16 cellular contexts compared by ENCODE assay signal in genomic region chr3:35651456-35651855, GRCh38. TPM values are rescaled to one million over a fixed set of nuclear protein-coding genes. Genes with fewer than 3 reads are reported as not detected.
"Had no signal": no experiment of that assay in that cellular context is flagged by ENCODE, and none has a peak within 500 bp of the region (broad histone marks: within the 10 kb centered on the region; RNA-seq: fewer than 3 reads in every experiment).

No MANE protein-coding gene starts in this region.

- DNase-seq: activated CD4-positive, CD25-positive, alpha-beta regulatory T cell; activated T-cell treated with anti-CD3 and anti-CD28 coated beads, Interleukin-2, amount 50 U/mL, for 1 hour; heart right ventricle; islet precursor cell; left ventricle myocardium inferior; stimulated activated CD4-positive, alpha-beta T cell treated with anti-CD3 and anti-CD28 coated beads, Interleukin-4, amount 100 ng/mL, for 4 hours; stimulated activated naive CD8-positive, alpha-beta T cell treated with anti-CD3 and anti-CD28 coated beads, Interleukin-15, amount 100 ng/mL, for 72 hours; T-helper 2 cell; testis had no signal

- FAIRE-seq: bronchial epithelial cell, TTC549 had no signal

- H3K4me1 Mint-ChIP-seq: activated naive CD4-positive, alpha-beta T cell treated with anti-CD3 and anti-CD28 coated beads, Interleukin-2, amount 50 U/mL, for 24 hours; memory B cell; stimulated activated naive CD8-positive, alpha-beta T cell treated with anti-CD3 and anti-CD28 coated beads, Interleukin-15, amount 100 ng/mL, for 72 hours had no signal

- H3K27ac Mint-ChIP-seq: activated naive CD4-positive, alpha-beta T cell treated with anti-CD3 and anti-CD28 coated beads, Interleukin-2, amount 50 U/mL, for 24 hours; memory B cell; stimulated activated naive CD8-positive, alpha-beta T cell treated with anti-CD3 and anti-CD28 coated beads, Interleukin-15, amount 100 ng/mL, for 72 hours had no signal

- H3K27ac ChIP-seq: esophagus muscularis mucosa, foreskin keratinocyte, heart right ventricle, left ventricle myocardium inferior, testis had no signal

- H3K27me3 ChIP-seq: esophagus muscularis mucosa, foreskin keratinocyte, heart right ventricle, testis had no signal

- H3K4me3 ChIP-seq: esophagus muscularis mucosa, heart right ventricle, left ventricle myocardium inferior, testis had no signal

- H3K9me3 Mint-ChIP-seq: activated naive CD4-positive, alpha-beta T cell treated with anti-CD3 and anti-CD28 coated beads, Interleukin-2, amount 50 U/mL, for 24 hours; memory B cell; stimulated activated naive CD8-positive, alpha-beta T cell treated with anti-CD3 and anti-CD28 coated beads, Interleukin-15, amount 100 ng/mL, for 72 hours had no signal

- H3K27me3 Mint-ChIP-seq: memory B cell; stimulated activated naive CD8-positive, alpha-beta T cell treated with anti-CD3 and anti-CD28 coated beads, Interleukin-15, amount 100 ng/mL, for 72 hours had no signal

- H3K9me3 ChIP-seq: esophagus muscularis mucosa, heart right ventricle, left ventricle myocardium inferior, testis had no signal

- H3K4me1 ChIP-seq: esophagus muscularis mucosa, foreskin keratinocyte, heart right ventricle, left ventricle myocardium inferior, testis had no signal

- H3K36me3 ChIP-seq: esophagus muscularis mucosa, heart right ventricle, left ventricle myocardium inferior had no signal

- H3K36me3 Mint-ChIP-seq: activated naive CD4-positive, alpha-beta T cell treated with anti-CD3 and anti-CD28 coated beads, Interleukin-2, amount 50 U/mL, for 24 hours; memory B cell had no signal

- ATAC-seq: heart right ventricle; stimulated activated naive CD8-positive, alpha-beta T cell treated with anti-CD3 and anti-CD28 coated beads, Interleukin-15, amount 100 ng/mL, for 72 hours had no signal

- H3K4me3 Mint-ChIP-seq: activated naive CD4-positive, alpha-beta T cell treated with anti-CD3 and anti-CD28 coated beads, Interleukin-2, amount 50 U/mL, for 24 hours; memory B cell; stimulated activated naive CD8-positive, alpha-beta T cell treated with anti-CD3 and anti-CD28 coated beads, Interleukin-15, amount 100 ng/mL, for 72 hours had no signal

RNA-seq across cellular contexts. Expression of gene ARPP21, which starts 12.1 kb away (rescaled TPM):
- total RNA-seq: bronchial epithelial cell, foreskin keratinocyte, heart right ventricle, left ventricle myocardium inferior, osteoblast had no signal
- polyA plus RNA-seq: foreskin keratinocyte had no signal
